ENCODE assay signal across 22 cellular contexts in the genomic region with DNA sequence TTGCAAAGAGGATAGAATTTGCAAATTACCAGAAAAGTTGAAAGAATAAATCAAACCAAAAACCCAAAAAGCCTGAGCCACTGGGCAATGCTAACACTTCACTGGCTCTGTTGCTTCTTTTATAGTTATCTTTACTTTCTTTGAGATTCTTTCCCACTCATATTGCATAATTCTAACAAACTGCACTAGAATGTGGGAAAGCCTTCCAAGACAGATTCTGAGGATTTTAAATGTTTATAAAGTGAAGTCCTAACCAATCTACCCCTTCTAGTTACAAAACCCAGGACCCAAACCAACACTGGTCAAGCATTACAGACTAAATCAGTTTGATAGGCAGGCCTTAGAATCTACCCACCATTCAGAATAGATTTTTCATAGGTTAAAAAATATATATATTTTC.
DNase-seq lines count a peak whose midpoint lies in the region; ATAC-seq and TF ChIP-seq lines count a peak whose summit lies in the region.
"Had no signal": no experiment of that assay in that cellular context is flagged by ENCODE, and none has a peak within 500 bp of the region (broad histone marks: within the 10 kb centered on the region; RNA-seq: fewer than 3 reads in every experiment).

No MANE protein-coding gene starts in this region.

- no peaks in the 10 kb centered on the region for H3K36me3 Mint-ChIP-seq in chondrocyte (ENCODE audit: low read depth)
- no peaks in the 10 kb centered on the region for H3K36me3 Mint-ChIP-seq in stimulated activated memory B cell treated with anti-CD40 and anti-IgM and Interleukin-4, amounts not matched to agents 10 μg/mL and 1 μg/mL and 100 μg/mL, for 72 hours
- H3K36me3 Mint-ChIP-seq: activated naive CD8-positive, alpha-beta T cell; stimulated activated effector memory CD8-positive, alpha-beta T cell treated with anti-CD3 and anti-CD28 coated beads, Interleukin-12 subunit alpha, Interleukin-12 subunit beta, amount 100 ng/mL, for 72 hours had no signal

- peak; percentile 22 for ATAC-seq in left lung
- no peak for ATAC-seq in stimulated activated memory B cell treated with anti-CD40 and anti-IgM and Interleukin-4, amounts not matched to agents 10 μg/mL and 1 μg/mL and 100 μg/mL, for 72 hours
- ATAC-seq in GM21723 (IDR thresholded peaks at IDR 0.05; ENCODE audit: unreplicated experiment): no peak
- ATAC-seq: activated CD8-positive, alpha-beta memory T cell treated with anti-CD3 and anti-CD28 coated beads, Interleukin-2, amount 10 ng/mL, durations not matched to agents 7 days and 5 days; stimulated activated effector memory CD8-positive, alpha-beta T cell treated with anti-CD3 and anti-CD28 coated beads, Interleukin-12 subunit alpha, Interleukin-12 subunit beta, amount 100 ng/mL, for 72 hours; T-helper 17 cell had no signal

- peaks cover 73% of the 10 kb centered on the region for H3K4me1 ChIP-seq in HUES64 (ENCODE audit: insufficient read depth, low read length)
- H3K4me1 ChIP-seq in left lung: peaks cover 37 to 83% of the 10 kb centered on the region in 2 donors

- peak overlapping the region; percentile 74 for H3K27ac Mint-ChIP-seq in chondrocyte (ENCODE audit: unreplicated experiment)
- H3K27ac Mint-ChIP-seq in stimulated activated memory B cell treated with anti-CD40 and anti-IgM and Interleukin-4, amounts not matched to agents 10 μg/mL and 1 μg/mL and 100 μg/mL, for 72 hours: no peak overlapping the region
- H3K27ac Mint-ChIP-seq: activated CD4-positive, alpha-beta T cell treated with anti-CD3 and anti-CD28 coated beads, Interleukin-2, amount 10 ng/mL, durations not matched to agents 24 days and 14 days; activated CD8-positive, alpha-beta memory T cell treated with anti-CD3 and anti-CD28 coated beads, Interleukin-2, amount 10 ng/mL, durations not matched to agents 7 days and 5 days; activated naive CD8-positive, alpha-beta T cell; activated T-helper 1 cell treated with anti-CD3 and anti-CD28 coated beads, Interleukin-12 subunit alpha, Interleukin-12 subunit beta, Interleukin-2, Interleukin-4 antibody, amounts not matched to agents 30 ng/mL and 10 ng/mL and 1 ng/mL, durations not matched to agents 14 hours and 24 hours and 36 hours; CD4-positive, alpha-beta T cell; nephron; stimulated activated effector memory CD8-positive, alpha-beta T cell treated with anti-CD3 and anti-CD28 coated beads, Interleukin-12 subunit alpha, Interleukin-12 subunit beta, amount 100 ng/mL, for 72 hours; T-helper 17 cell had no signal

- H3K4me3 ChIP-seq in HUES64 (ENCODE audit: low read length) (no peak overlapping the region), left lung (no peak overlapping the region)
- H3K4me3 ChIP-seq: uterus had no signal

- no peaks in the 10 kb centered on the region for H3K9me3 Mint-ChIP-seq in chondrocyte (ENCODE audit: low read depth)
- H3K9me3 Mint-ChIP-seq in stimulated activated memory B cell treated with anti-CD40 and anti-IgM and Interleukin-4, amounts not matched to agents 10 μg/mL and 1 μg/mL and 100 μg/mL, for 72 hours: no peaks in the 10 kb centered on the region
- H3K9me3 Mint-ChIP-seq: activated CD4-positive, alpha-beta T cell treated with anti-CD3 and anti-CD28 coated beads, Interleukin-2, amount 10 ng/mL, durations not matched to agents 24 days and 14 days; activated T-helper 1 cell treated with anti-CD3 and anti-CD28 coated beads, Interleukin-12 subunit alpha, Interleukin-12 subunit beta, Interleukin-2, Interleukin-4 antibody, amounts not matched to agents 30 ng/mL and 10 ng/mL and 1 ng/mL, durations not matched to agents 14 hours and 24 hours and 36 hours; CD4-positive, alpha-beta T cell; nephron; stimulated activated effector memory CD8-positive, alpha-beta T cell treated with anti-CD3 and anti-CD28 coated beads, Interleukin-12 subunit alpha, Interleukin-12 subunit beta, amount 100 ng/mL, for 72 hours had no signal

- H3K36me3 ChIP-seq in HUES64 (ENCODE audit: insufficient read depth, low read length): no peaks in the 10 kb centered on the region
- H3K36me3 ChIP-seq in left lung: no peaks in the 10 kb centered on the region
- H3K36me3 ChIP-seq: uterus had no signal

- H3K4me3 Mint-ChIP-seq in chondrocyte (ENCODE audit: unreplicated experiment): no peak overlapping the region
- no peak overlapping the region for H3K4me3 Mint-ChIP-seq in stimulated activated memory B cell treated with anti-CD40 and anti-IgM and Interleukin-4, amounts not matched to agents 10 μg/mL and 1 μg/mL and 100 μg/mL, for 72 hours
- H3K4me3 Mint-ChIP-seq: activated CD4-positive, alpha-beta T cell treated with anti-CD3 and anti-CD28 coated beads, Interleukin-2, amount 10 ng/mL, durations not matched to agents 24 days and 14 days; activated CD8-positive, alpha-beta memory T cell treated with anti-CD3 and anti-CD28 coated beads, Interleukin-2, amount 10 ng/mL, durations not matched to agents 7 days and 5 days; activated naive CD8-positive, alpha-beta T cell; activated T-helper 1 cell treated with anti-CD3 and anti-CD28 coated beads, Interleukin-12 subunit alpha, Interleukin-12 subunit beta, Interleukin-2, Interleukin-4 antibody, amounts not matched to agents 30 ng/mL and 10 ng/mL and 1 ng/mL, durations not matched to agents 14 hours and 24 hours and 36 hours; CD4-positive, alpha-beta T cell; nephron; stimulated activated effector memory CD8-positive, alpha-beta T cell treated with anti-CD3 and anti-CD28 coated beads, Interleukin-12 subunit alpha, Interleukin-12 subunit beta, amount 100 ng/mL, for 72 hours; T-helper 17 cell had no signal

- DNase-seq in AG08395 (ENCODE audit: low spot score) (peak; percentile 8), chondrocyte (ENCODE audit: low spot score) (no peak), left lung (no peak), A172 (ENCODE audit: low spot score) (no peak), OCI-M1 (lab: John Stamatoyannopoulos, UW) (no peak)
- DNase-seq: activated CD4-positive, alpha-beta T cell treated with anti-CD3 and anti-CD28 coated beads, Interleukin-2, amount 10 ng/mL, durations not matched to agents 24 days and 14 days; activated CD8-positive, alpha-beta memory T cell treated with anti-CD3 and anti-CD28 coated beads, Interleukin-2, amount 10 ng/mL, durations not matched to agents 7 days and 5 days; CD4-positive, alpha-beta T cell; effector CD8-positive, alpha-beta T cell; GF-D8; head of caudate nucleus; Karpas-422; NCI-H1694 treated with DMSO at 0.1 percent for 48 hours; T-helper 17 cell; uterus had no signal

- H3K27me3 ChIP-seq in HUES64 (ENCODE audit: insufficient read depth, low read length): no peaks in the 10 kb centered on the region
- no peaks in the 10 kb centered on the region for H3K27me3 ChIP-seq in left lung
- H3K27me3 ChIP-seq: uterus had no signal

- peak overlapping the region; percentile 24; the same call in 1 of the 2 replicates for H3K27ac ChIP-seq in HUES64 (ENCODE audit: low read depth, low read length)
- H3K27ac ChIP-seq in left lung: no peak overlapping the region
- H3K27ac ChIP-seq: uterus had no signal

- H3K9me3 ChIP-seq in HUES64 (ENCODE audit: insufficient read depth, low read depth, low read length): no peaks in the 10 kb centered on the region
- no peaks in the 10 kb centered on the region for H3K9me3 ChIP-seq in left lung
- H3K9me3 ChIP-seq: uterus had no signal

- intact Hi-C loops in left lung (cut with DNase I): no loop called here

- peaks cover 93% of the 10 kb centered on the region for H3K4me1 Mint-ChIP-seq in chondrocyte (ENCODE audit: low read depth)
- H3K4me1 Mint-ChIP-seq in stimulated activated memory B cell treated with anti-CD40 and anti-IgM and Interleukin-4, amounts not matched to agents 10 μg/mL and 1 μg/mL and 100 μg/mL, for 72 hours: peaks cover 75% of the 10 kb centered on the region

- TF ChIP-seq CTCF in chondrocyte (IDR thresholded peaks at IDR 0.05) (no peak), left lung (IDR thresholded peaks at IDR 0.05) (no peak)

- H3K9ac ChIP-seq in HUES64 (ENCODE audit: low read depth, low read length): no peak overlapping the region

- H3K27me3 Mint-ChIP-seq in chondrocyte (ENCODE audit: low read depth): no peaks in the 10 kb centered on the region
- no peaks in the 10 kb centered on the region for H3K27me3 Mint-ChIP-seq in stimulated activated memory B cell treated with anti-CD40 and anti-IgM and Interleukin-4, amounts not matched to agents 10 μg/mL and 1 μg/mL and 100 μg/mL, for 72 hours
- H3K27me3 Mint-ChIP-seq: activated CD4-positive, alpha-beta T cell treated with anti-CD3 and anti-CD28 coated beads, Interleukin-2, amount 10 ng/mL, durations not matched to agents 24 days and 14 days; activated CD8-positive, alpha-beta memory T cell treated with anti-CD3 and anti-CD28 coated beads, Interleukin-2, amount 10 ng/mL, durations not matched to agents 7 days and 5 days; activated naive CD8-positive, alpha-beta T cell; CD4-positive, alpha-beta T cell; T-helper 17 cell had no signal
